ENCODE assay signal across 8 cellular contexts in genomic region chr12:14454098-14454907, GRCh38.
DNase-seq lines count a peak whose midpoint lies in the region; ATAC-seq, FAIRE-seq and TF ChIP-seq lines count a peak whose summit lies in the region.

No MANE protein-coding gene starts in this region.

- TF ChIP-seq RAD21 in A549 (conservative IDR thresholded peaks at IDR 0.05 in 1 of 2, IDR thresholded peaks at IDR 0.05 in 1 of 2) = peak; percentile 44 to 70

- no peaks in the 10 kb centered on the region for H3K36me3 ChIP-seq in ovary

- H3K4me2 ChIP-seq in A549 = no peak overlapping the region

- TF ChIP-seq EP300 in A549 (IDR thresholded peaks at IDR 0.05) (no peak), ovary (IDR thresholded peaks at IDR 0.05) (no peak)

- H3K27me3 ChIP-seq in ovary = no peaks in the 10 kb centered on the region

- TF ChIP-seq POLR2A in A549 (IDR thresholded peaks at IDR 0.05; ENCODE audit: low read length) = no peak
- TF ChIP-seq POLR2A in ovary (IDR thresholded peaks at IDR 0.05) = no peak

- no peak for FAIRE-seq in A549 (lab: Jason Lieb, UNC)

- peak; percentile 17 to 68 for DNase-seq in A549 (ENCODE audit: low read depth in 1 of 2, low spot score in 1 of 2)
- peak; percentile 69 for DNase-seq in ELR (ENCODE audit: low read depth)
- peak; percentile 18 for DNase-seq in NCI-H774 (lab: John Stamatoyannopoulos, UW)
- peak; percentile 64 for DNase-seq in amniotic epithelial cell (ENCODE audit: low read depth)
- peak; percentile 14 for DNase-seq in kidney glomerular epithelial cell (lab: John Stamatoyannopoulos, UW)
- DNase-seq in ovary = no peak

- peak; percentile 36; the same call in 2 of the 3 replicates for TF ChIP-seq CTCF in A549 (IDR thresholded peaks at IDR 0.05)
- no peak for TF ChIP-seq CTCF in ovary (IDR thresholded peaks at IDR 0.05)

- H3K4me3 ChIP-seq in A549 (no peak overlapping the region), ovary (no peak overlapping the region)

- H3K4me1 ChIP-seq in A549 (no peaks in the 10 kb centered on the region), ovary (ENCODE audit: insufficient read depth) (no peaks in the 10 kb centered on the region)

- no peaks in the 10 kb centered on the region for H3K9me3 ChIP-seq in A549
- H3K9me3 ChIP-seq in ovary = no peaks in the 10 kb centered on the region

- intact Hi-C loops in ovary (cut with DNase I) = no loop called here

- POLR2A ChIA-PET in A549 (lab: Yijun Ruan, JAX) = no interaction called here

- CTCF ChIA-PET in A549 (lab: Yijun Ruan, JAX) = interaction anchor here (0.6 to 1.2 kb wide), 5 partner anchors 24 to 542 kb away, joined by 3 to 4 read pairs (median 3); no protein-coding TSS in a partner anchor

- ATAC-seq in A549 (peak; percentile 47 to 87; a peak in 5 of 6 replicates), HG02763 (IDR thresholded peaks at IDR 0.05; ENCODE audit: unreplicated experiment) (peak; percentile 57), HG02938 (IDR thresholded peaks at IDR 0.05; ENCODE audit: unreplicated experiment) (no peak)

- WGBS in A549 (ENCODE audit: missing lambda C conversion rate) = 56% methylated on average over 2 of the region's 2 CpGs
- WGBS in ovary, 3 donors = 75 to 79% (median 75%) methylated on average over 2 of the region's 2 CpGs

- H3K27ac ChIP-seq in A549 (no peak overlapping the region), ovary (no peak overlapping the region)

TF ChIP-seq in A549, 52 proteins besides CTCF, POLR2A, EP300 and RAD21:
- TF ChIP-seq SMC3 (IDR thresholded peaks at IDR 0.05) (peak; percentile 37; the same call in 1 of the 3 replicates), RNF2 (IDR thresholded peaks at IDR 0.05; ENCODE audit: borderline replicate concordance, low read depth) (no peak)

Comparison
In these comparisons a context has a peak if more than half of its experiments do, and no peak if none do; other contexts are left out.
1. DNase-seq: peak in A549 (2 of 2), ELR (single experiment), NCI-H774 (single experiment), amniotic epithelial cell (single experiment) and kidney glomerular epithelial cell (single experiment); none in ovary (0 of 5).